ENCODE assay signal across 1 cellular context in the genomic region with DNA sequence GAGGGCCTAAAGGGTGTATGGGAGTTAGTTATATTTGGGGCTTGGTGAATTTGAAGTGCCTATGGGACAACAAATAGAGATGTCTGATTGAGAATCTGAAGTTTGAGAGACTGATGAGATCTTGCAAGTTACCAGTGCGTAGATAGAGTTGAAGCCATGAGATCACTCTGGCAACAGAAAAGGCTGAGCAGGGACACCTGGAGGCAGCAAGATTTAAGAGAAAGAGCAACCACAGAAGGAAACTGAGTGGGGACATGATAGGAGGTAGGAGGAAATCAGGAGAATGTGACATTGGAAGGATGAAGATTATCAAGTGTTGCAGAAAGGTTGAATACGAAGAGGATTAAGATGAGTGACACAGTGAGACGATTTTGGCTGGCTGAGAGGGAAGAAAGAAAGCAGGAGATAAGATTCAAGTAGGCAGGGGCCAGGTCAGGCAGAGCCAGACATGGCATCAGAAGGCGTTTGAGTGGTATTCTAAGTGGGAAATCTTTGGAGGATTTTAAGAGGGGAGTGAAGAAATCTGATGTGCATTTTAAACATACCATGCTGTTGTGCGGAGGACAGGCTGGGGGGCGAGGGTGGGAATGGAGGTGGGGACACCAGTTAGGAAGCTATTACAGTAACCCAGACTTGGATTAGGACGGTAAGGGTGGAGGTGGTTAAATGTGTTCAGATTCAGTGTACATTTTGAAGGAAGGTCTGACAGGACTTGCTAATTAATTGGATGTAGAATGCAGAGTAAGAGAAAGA.
TF ChIP-seq lines count a peak whose summit lies in the region.

No MANE protein-coding gene starts in this region.

TF ChIP-seq in HepG2, 621 proteins besides CTCF, POLR2A, EP300 and RAD21:
- TF ChIP-seq ZNF850 (CRISPR knock-in tag; conservative IDR thresholded peaks at IDR 0.05) = no peak
- TF ChIP-seq STAG1 (CRISPR knock-in tag; IDR thresholded peaks at IDR 0.05) = peak; percentile 28; the same call in 1 of the 2 replicates
- TF ChIP-seq MIXL1 (CRISPR knock-in tag; IDR thresholded peaks at IDR 0.05) = no peak
